ENCODE assay signal across 21 cellular contexts in the genomic region with DNA sequence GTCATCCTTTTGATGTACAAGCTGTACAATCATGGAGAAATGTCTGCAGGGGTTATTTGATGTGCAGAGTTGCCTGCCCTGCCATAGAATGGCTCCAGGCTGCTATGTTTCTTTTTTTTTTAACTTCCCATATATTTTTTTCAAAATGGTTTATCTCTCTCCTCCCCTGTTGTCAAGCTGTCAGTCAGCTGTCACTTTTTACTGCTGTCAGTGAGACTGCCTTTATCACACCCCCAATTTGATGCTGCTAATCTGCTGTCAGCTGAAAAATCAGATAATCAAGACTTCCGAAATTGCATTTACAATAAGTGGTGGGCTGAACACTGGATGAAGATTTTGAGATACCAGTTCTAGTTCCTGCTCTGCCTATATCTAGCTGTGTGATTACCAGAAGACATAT.
DNase-seq lines count a peak whose midpoint lies in the region; TF ChIP-seq lines count a peak whose summit lies in the region.
"Had no signal": no experiment of that assay in that cellular context is flagged by ENCODE, and none has a peak within 500 bp of the region (broad histone marks: within the 10 kb centered on the region; RNA-seq: fewer than 3 reads in every experiment).

No MANE protein-coding gene starts in this region.

- H3K36me3 Mint-ChIP-seq in CD14-positive monocyte: peaks cover 2 to 6% of the 10 kb centered on the region in 2 donors
- no peaks in the 10 kb centered on the region for H3K36me3 Mint-ChIP-seq in HFFc6 (ENCODE audit: low read depth)

- WGBS in ovary, 3 donors: 96 to 97% (median 97%) methylated on average over 1 of the region's 1 CpG

- no peak for TF ChIP-seq EP300 in ovary (IDR thresholded peaks at IDR 0.05)

- TF ChIP-seq CTCF in CD14-positive monocyte (IDR thresholded peaks at IDR 0.05) (no peak), HFFc6 (IDR thresholded peaks at IDR 0.05) (no peak), ovary (IDR thresholded peaks at IDR 0.05) (no peak)

- H3K4me1 Mint-ChIP-seq in CD14-positive monocyte: peaks cover 25% of the 10 kb centered on the region
- H3K4me1 Mint-ChIP-seq in HFFc6 (ENCODE audit: low read depth): peaks cover 49% of the 10 kb centered on the region
- H3K4me1 Mint-ChIP-seq: CD4-positive, alpha-beta memory T cell had no signal

- H3K27me3 ChIP-seq in skeletal muscle satellite cell (ENCODE audit: control insufficient read depth, insufficient read depth, low read length): no peaks in the 10 kb centered on the region
- H3K27me3 ChIP-seq in ovary: no peaks in the 10 kb centered on the region
- H3K27me3 ChIP-seq: BLaER1 treated with 17β-estradiol and CSF1 and Interleukin-3, amounts not matched to agents 10 nM and 100 nM had no signal

- H3K27ac ChIP-seq in cingulate gyrus (ENCODE audit: low read depth, low read length): peak overlapping the region; percentile 1
- no peak overlapping the region for H3K27ac ChIP-seq in ovary
- H3K27ac ChIP-seq: PC-9 had no signal

- H3K27me3 Mint-ChIP-seq in CD14-positive monocyte (ENCODE audit: low read depth in 3 of 3) (peaks cover 0 to 1% (median 0%) of the 10 kb centered on the region in 3 donors), HFFc6 (ENCODE audit: insufficient read depth) (no peaks in the 10 kb centered on the region)
- H3K27me3 Mint-ChIP-seq: CD4-positive, alpha-beta memory T cell had no signal

- H3K4me3 Mint-ChIP-seq in CD14-positive monocyte: no peak overlapping the region
- H3K4me3 Mint-ChIP-seq in HFFc6: no peak overlapping the region
- H3K4me3 Mint-ChIP-seq: CD4-positive, alpha-beta memory T cell had no signal

- no peak for TF ChIP-seq POLR2A in ovary (IDR thresholded peaks at IDR 0.05)

- H3K4me3 ChIP-seq in skeletal muscle satellite cell (ENCODE audit: low read length) (no peak overlapping the region), ovary (no peak overlapping the region)
- H3K4me3 ChIP-seq: BLaER1 treated with 17β-estradiol and CSF1 and Interleukin-3, amounts not matched to agents 10 nM and 100 nM; PC-9 had no signal

- H3K9ac ChIP-seq in skeletal muscle satellite cell (ENCODE audit: low read depth, low read length): peak overlapping the region; percentile 54

- no peak overlapping the region for H3K4me2 ChIP-seq in skeletal muscle satellite cell (ENCODE audit: low read length)
- H3K4me2 ChIP-seq: PC-9 had no signal

- no peaks in the 10 kb centered on the region for H3K9me3 ChIP-seq in skeletal muscle satellite cell (replicated peaks; ENCODE audit: low read length)
- no peaks in the 10 kb centered on the region for H3K9me3 ChIP-seq in ovary
- H3K9me3 ChIP-seq: BLaER1 treated with 17β-estradiol and CSF1 and Interleukin-3, amounts not matched to agents 10 nM and 100 nM had no signal

- H3K36me3 ChIP-seq in skeletal muscle satellite cell (ENCODE audit: insufficient read depth, low read length): no peaks in the 10 kb centered on the region
- H3K36me3 ChIP-seq in ovary: no peaks in the 10 kb centered on the region

- no peaks in the 10 kb centered on the region for H3K9me3 Mint-ChIP-seq in CD14-positive monocyte
- no peaks in the 10 kb centered on the region for H3K9me3 Mint-ChIP-seq in HFFc6
- H3K9me3 Mint-ChIP-seq: CD4-positive, alpha-beta memory T cell had no signal

- H3K4me1 ChIP-seq in skeletal muscle satellite cell (ENCODE audit: control insufficient read depth, insufficient read depth, low read length) (peaks cover 22% of the 10 kb centered on the region), ovary (ENCODE audit: insufficient read depth) (no peaks in the 10 kb centered on the region)

- intact Hi-C loops in CD14-positive monocyte (cut with micrococcal nuclease) (no loop called here), ovary (cut with DNase I) (no loop called here)

- DNase-seq in CD14-positive monocyte (ENCODE audit: low spot score): no peak
- no peak for DNase-seq in HFFc6
- DNase-seq in ovary: no peak
- no peak for DNase-seq in activated CD4-positive, alpha-beta T cell treated with anti-CD3 and anti-CD28 coated beads for 1 hour
- DNase-seq in SIG-M5 (lab: John Stamatoyannopoulos, UW): no peak
- DNase-seq: CD4-positive, alpha-beta memory T cell; DMS 273 treated with DMSO at 0.1 percent for 48 hours; DMS79 treated with DMSO at 0.1 percent for 48 hours; GF-D8; KBM-7; NCI-H1105; NCI-H1436 treated with DMSO at 0.1 percent for 48 hours; NCI-H1930; NCI-H2107; NCI-H446 treated with DMSO at 0.1 percent for 48 hours; NCI-H526 treated with DMSO at 0.1 percent for 48 hours; PC-9; SW 1271 had no signal

- H3K27ac Mint-ChIP-seq in CD14-positive monocyte (peak overlapping the region; percentile 76 to 93 (median 87)), HFFc6 (peak overlapping the region; percentile 95)
- H3K27ac Mint-ChIP-seq: CD4-positive, alpha-beta memory T cell had no signal
